ENCODE assay signal across 7 cellular contexts in the genomic region with DNA sequence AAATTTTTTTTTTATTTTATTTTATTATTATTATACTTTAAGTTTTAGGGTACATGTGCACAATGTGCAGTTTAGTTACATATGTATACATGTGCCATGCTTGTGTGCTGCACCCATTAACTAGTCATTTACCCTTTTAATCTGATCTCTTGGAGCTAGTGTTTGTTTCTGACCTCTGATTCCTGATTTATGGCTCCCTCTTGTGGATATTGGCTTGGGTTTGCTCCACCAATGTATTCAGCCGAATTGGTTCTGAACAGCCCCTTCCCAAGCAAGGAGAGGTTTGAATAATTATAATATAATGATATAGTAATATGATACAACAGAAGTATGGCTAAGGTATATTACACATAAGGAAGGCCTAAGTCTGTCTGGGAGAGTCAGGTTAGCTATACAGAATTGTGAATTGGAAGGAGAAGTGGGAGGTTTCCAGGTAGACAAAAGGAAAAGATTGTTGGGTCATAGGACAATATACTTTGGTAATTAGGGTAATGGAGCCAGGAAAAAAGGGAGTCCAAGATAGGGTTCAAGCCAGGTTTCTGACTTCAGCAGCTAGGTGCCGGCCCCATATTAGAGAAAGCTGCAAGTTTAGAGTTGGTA. TPM values are rescaled to one million over a fixed set of nuclear protein-coding genes. Genes with fewer than 3 reads are reported as not detected.
DNase-seq lines count a peak whose midpoint lies in the region; ATAC-seq, FAIRE-seq and TF ChIP-seq lines count a peak whose summit lies in the region.

No MANE protein-coding gene starts in this region.

- POLR2A ChIA-PET in Panc1 (lab: Charles Lee) = no interaction called here
- POLR2A ChIA-PET in endothelial cell of umbilical vein (lab: Charles Lee) = interaction anchor here (1.0 kb wide), 1 partner anchor 364 kb away, joined by 3 read pairs; a partner anchor contains a TSS

- peak; percentile 52 for TF ChIP-seq CTCF in MM.1S (IDR thresholded peaks at IDR 0.05; ENCODE audit: low read length)
- TF ChIP-seq CTCF in Panc1 (IDR thresholded peaks at IDR 0.05) = peak; percentile 72
- peak; percentile 48 to 50 for TF ChIP-seq CTCF in endothelial cell of umbilical vein (IDR thresholded peaks at IDR 0.05; ENCODE audit: extremely low read depth in 1 of 2, insufficient read depth in 1 of 2, low read depth in 1 of 2, low read length in 2 of 2)

- H3K27ac ChIP-seq in MM.1S (ENCODE audit: low read length) (no peak overlapping the region), Panc1 (ENCODE audit: low read length) (no peak overlapping the region), endothelial cell of umbilical vein (ENCODE audit: insufficient read depth, low read depth, low read length) (no peak overlapping the region)

- H3K9me2 ChIP-seq in MM.1S (replicated peaks; ENCODE audit: insufficient read depth, low read length) = no peaks in the 10 kb centered on the region

- H2AFZ ChIP-seq in MM.1S (ENCODE audit: low read length) (no peak overlapping the region), endothelial cell of umbilical vein (ENCODE audit: low read depth, low read length) (no peak overlapping the region)

- H3K36me3 Mint-ChIP-seq in naive B cell = peaks cover 0 to 6% of the 10 kb centered on the region in 2 donors

- H3K27me3 ChIP-seq in MM.1S (replicated peaks; ENCODE audit: insufficient read depth, low read length) (no peaks in the 10 kb centered on the region), Panc1 (ENCODE audit: control insufficient read depth, insufficient read depth, low read length) (no peaks in the 10 kb centered on the region), endothelial cell of umbilical vein (ENCODE audit: control insufficient read depth in 2 of 2, insufficient read depth in 2 of 2, low read length in 2 of 2) (no peaks in the 10 kb centered on the region)

- intact Hi-C loops in Panc1 (cut with micrococcal nuclease; ENCODE audit: unreplicated experiment) = loop anchor here (5.0 to 10.0 kb wide), 3 partner anchors 364 to 696 kb away; a partner anchor contains a TSS
- intact Hi-C loops in endothelial cell of umbilical vein (cut with micrococcal nuclease) = loop anchor here (1.0 to 5.0 kb wide), 4 partner anchors 29 to 874 kb away; a partner anchor contains a TSS

- BruUV-seq in Panc1 (replicated peaks; lab: Mats Ljungman, UMichigan) (no TSS peak), endothelial cell of umbilical vein (replicated peaks; lab: Mats Ljungman, UMichigan) (no TSS peak)

- CTCF ChIA-PET in Panc1 (lab: Charles Lee) = interaction anchor here (0.6 to 1.2 kb wide), 7 partner anchors 10 to 876 kb away, joined by 3 to 7 read pairs (median 3); no protein-coding TSS in a partner anchor
- CTCF ChIA-PET in endothelial cell of umbilical vein (lab: Charles Lee) = interaction anchor here (0.6 to 4.1 kb wide), 70 partner anchors 8 to 885 kb away, joined by 3 to 63 read pairs (median 4); a partner anchor contains a TSS

- H3K4me3 Mint-ChIP-seq in naive B cell = peak overlapping the region in 2 of 8 donors; percentile 29 to 60

- H3K27me3 Mint-ChIP-seq in naive B cell = peaks cover 0 to 9% (median 0%) of the 10 kb centered on the region in 3 donors

- no peaks in the 10 kb centered on the region for H3K9me3 ChIP-seq in MM.1S (replicated peaks; ENCODE audit: insufficient read depth, low read length)
- no peaks in the 10 kb centered on the region for H3K9me3 ChIP-seq in Panc1 (ENCODE audit: control insufficient read depth, insufficient read depth, low read depth, low read length)
- no peaks in the 10 kb centered on the region for H3K9me3 ChIP-seq in endothelial cell of umbilical vein (replicated peaks; ENCODE audit: control insufficient read depth, insufficient read depth, low read length)

- H3K4me3 ChIP-seq in MM.1S (ENCODE audit: low read length) (no peak overlapping the region), Panc1 (ENCODE audit: low read depth in 2 of 2, low read length in 2 of 2) (no peak overlapping the region), endothelial cell of umbilical vein (replicated peaks in 1 of 3; ENCODE audit: insufficient read depth in 1 of 3, low read depth in 1 of 3, low read length in 3 of 3) (no peak overlapping the region)

- no peaks in the 10 kb centered on the region for H3K9me3 Mint-ChIP-seq in naive B cell

- no peaks in the 10 kb centered on the region for H4K20me1 ChIP-seq in MM.1S (ENCODE audit: insufficient read depth, low read length)
- H4K20me1 ChIP-seq in endothelial cell of umbilical vein (replicated peaks; ENCODE audit: control insufficient read depth, extremely low read depth, insufficient read depth, low read length) = no peaks in the 10 kb centered on the region

- dilution Hi-C loops in endothelial cell of umbilical vein (cut with MboI; ENCODE audit: extremely low pct_ligation_motif_present, low sequenced_read_pairs) = no loop called here

- H3K4me1 ChIP-seq in MM.1S (ENCODE audit: low read length) = no peaks in the 10 kb centered on the region
- H3K4me1 ChIP-seq in Panc1 (ENCODE audit: control insufficient read depth, insufficient read depth, low read length) = no peaks in the 10 kb centered on the region
- H3K4me1 ChIP-seq in endothelial cell of umbilical vein (ENCODE audit: control insufficient read depth, extremely low read depth, insufficient read depth, low read length) = peaks cover 8% of the 10 kb centered on the region

- H3K9ac ChIP-seq in MM.1S (ENCODE audit: low read length) = no peak overlapping the region
- no peak overlapping the region for H3K9ac ChIP-seq in endothelial cell of umbilical vein (replicated peaks; ENCODE audit: extremely low read depth, insufficient read depth, low read length)

- peak overlapping the region in 3 of 6 donors; percentile 7 to 42 (median 10) for H3K27ac Mint-ChIP-seq in naive B cell

- in situ Hi-C loops in Panc1 (cut with HindIII; ENCODE audit: low pct_unique_long_range_greater_than_20kb, low sequenced_read_pairs) = no loop called here

- peak; percentile 48 for DNase-seq in EL
- DNase-seq in MM.1S = peak; percentile 54
- DNase-seq in Panc1 (ENCODE audit: low read depth, low spot score) = no peak
- DNase-seq in endothelial cell of umbilical vein (ENCODE audit: low read depth, low spot score) = peak; percentile 64
- DNase-seq in naive B cell = peak; percentile 37

- no peaks in the 10 kb centered on the region for H3F3A ChIP-seq in MM.1S (ENCODE audit: insufficient read depth, low read length)

- no peaks in the 10 kb centered on the region for H3K79me2 ChIP-seq in MM.1S (ENCODE audit: low read length)
- no peaks in the 10 kb centered on the region for H3K79me2 ChIP-seq in endothelial cell of umbilical vein (ENCODE audit: control insufficient read depth, insufficient read depth, low read length)

- ATAC-seq in GM21529 (IDR thresholded peaks at IDR 0.05; ENCODE audit: unreplicated experiment) (peak; percentile 68), Panc1 (peak; percentile 89), naive B cell (ENCODE audit: low read depth in 2 of 2) (peak; percentile 59 to 72), HG03039 (IDR thresholded peaks at IDR 0.05; ENCODE audit: unreplicated experiment) (no peak)

- FAIRE-seq in endothelial cell of umbilical vein (lab: Jason Lieb, UNC) = peak; percentile 62

- no peaks in the 10 kb centered on the region for H3K36me3 ChIP-seq in MM.1S (replicated peaks; ENCODE audit: insufficient read depth, low read length)
- no peaks in the 10 kb centered on the region for H3K36me3 ChIP-seq in Panc1 (ENCODE audit: control insufficient read depth, insufficient read depth, low read length)
- no peaks in the 10 kb centered on the region for H3K36me3 ChIP-seq in endothelial cell of umbilical vein (ENCODE audit: control insufficient read depth in 2 of 2, extremely low read depth in 1 of 2, insufficient read depth in 2 of 2, low read length in 2 of 2)

- H3K9me1 ChIP-seq in endothelial cell of umbilical vein (replicated peaks; ENCODE audit: control insufficient read depth, extremely low read depth, insufficient read depth, low read length) = no peaks in the 10 kb centered on the region

- TF ChIP-seq POLR2A in endothelial cell of umbilical vein (IDR thresholded peaks at IDR 0.05; ENCODE audit: low read depth, low read length) = no peak

- no peak overlapping the region for H3K4me2 ChIP-seq in MM.1S (ENCODE audit: low read depth, low read length)
- no peak overlapping the region for H3K4me2 ChIP-seq in endothelial cell of umbilical vein (ENCODE audit: insufficient read depth, low read length)

- H3K4me1 Mint-ChIP-seq in naive B cell = peaks cover 19 to 27% (median 23%) of the 10 kb centered on the region in 3 donors

TF ChIP-seq in endothelial cell of umbilical vein, 7 proteins besides CTCF, POLR2A, EP300 and RAD21:
- TF ChIP-seq POLR2AphosphoS5 (IDR thresholded peaks at IDR 0.05; ENCODE audit: insufficient read depth, low read depth, low read length) (no peak), JUN (IDR thresholded peaks at IDR 0.05; ENCODE audit: borderline replicate concordance, insufficient read depth, insufficient read length, low read depth) (no peak), EZH2 (IDR thresholded peaks at IDR 0.05; ENCODE audit: borderline replicate concordance, low read depth, low read length, severe bottlenecking) (no peak), MYC (IDR thresholded peaks at IDR 0.05; ENCODE audit: low read depth, low read length) (no peak), GATA2 (IDR thresholded peaks at IDR 0.05; ENCODE audit: insufficient read depth, insufficient read length, low read depth, low read length) (no peak), FOS (IDR thresholded peaks at IDR 0.05; ENCODE audit: borderline replicate concordance, insufficient read depth, low read length) (no peak)
- TF ChIP-seq, protein P1, sequence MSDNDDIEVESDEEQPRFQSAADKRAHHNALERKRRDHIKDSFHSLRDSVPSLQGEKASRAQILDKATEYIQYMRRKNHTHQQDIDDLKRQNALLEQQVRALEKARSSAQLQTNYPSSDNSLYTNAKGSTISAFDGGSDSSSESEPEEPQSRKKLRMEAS (IDR thresholded peaks at IDR 0.05; ENCODE audit: insufficient read depth, insufficient read length) = no peak

RNA-seq across cellular contexts. Expression of a gene that starts 53.1 kb away (rescaled TPM):
- total RNA-seq in Panc1 (2021; ENCODE audit: unreplicated experiment) (0.23 TPM), endothelial cell of umbilical vein (5.6 and 10.3 TPM in 2 replicates)
- 0.30 TPM for polyA plus RNA-seq in Panc1 (2012; ENCODE audit: insufficient read length)
- polyA plus RNA-seq in endothelial cell of umbilical vein (16.0 and 24.1 TPM in 2 replicates), naive B cell (ENCODE audit: low read depth in 6 of 6) (under 1 TPM in 1 of 6 donors, not detected in 5; 0.01 TPM)
- 15.6 and 18.8 TPM in 2 replicates for polyA plus RNA-seq in endothelial cell of umbilical vein (2011; cell fraction: cytosol; rRNA removed)
- polyA plus RNA-seq in endothelial cell of umbilical vein (2011; cell fraction: nucleus; rRNA removed) = 32.0 and 32.6 TPM in 2 replicates
- 3.7 and 7.6 TPM in 2 replicates for polyA plus RNA-seq in endothelial cell of umbilical vein (2012)
- 46.2 and 77.8 TPM in 2 replicates for polyA minus RNA-seq in endothelial cell of umbilical vein
- 0.61 TPM for polyA minus RNA-seq in endothelial cell of umbilical vein (2011; cell fraction: cytosol; rRNA and poly(A)+ RNA removed)
- polyA minus RNA-seq in endothelial cell of umbilical vein (2011; cell fraction: nucleus; rRNA and poly(A)+ RNA removed) = 37.2 and 43.3 TPM in 2 replicates
